Comparison of ENCODE assay signal across 21 cellular contexts in the genomic region with DNA sequence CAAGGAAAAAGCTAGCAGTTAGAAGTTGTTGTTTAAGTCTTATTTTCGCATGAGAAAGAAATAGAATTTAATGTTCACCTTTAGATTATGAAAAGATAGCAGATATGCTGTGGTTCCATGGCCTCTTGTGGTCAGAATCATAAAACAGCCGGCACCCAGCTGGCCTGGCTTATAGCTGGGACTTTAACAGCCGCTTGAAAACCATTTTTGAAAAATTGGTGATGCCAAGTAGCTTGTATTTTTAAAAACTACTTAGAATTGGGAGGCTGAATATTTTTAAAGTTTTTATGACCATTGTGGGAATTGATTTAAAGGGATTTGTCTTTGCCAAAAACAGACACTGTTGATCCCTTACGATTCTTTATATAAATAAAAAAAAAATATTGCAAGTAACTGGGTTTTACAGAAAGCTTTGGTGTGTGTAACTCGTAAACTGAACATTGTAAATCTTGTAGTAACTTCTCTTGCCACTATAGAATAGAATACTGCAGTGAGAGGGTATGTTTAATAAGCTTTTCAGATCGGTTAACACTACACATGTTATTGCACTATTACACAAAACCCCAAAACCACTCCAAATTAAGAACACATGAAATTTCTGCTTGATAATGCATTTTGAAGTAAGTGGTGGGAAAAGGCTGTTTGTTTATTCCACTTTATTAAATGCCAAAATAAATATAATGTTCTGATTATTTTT. TPM values are rescaled to one million over a fixed set of nuclear protein-coding genes. Genes with fewer than 3 reads are reported as not detected.
A peak's percentile ranks its signal among the peaks of the same experiment; 100 is the strongest.
DNase-seq lines count a peak whose midpoint lies in the region; TF ChIP-seq lines count a peak whose summit lies in the region.
"Had no signal": no experiment of that assay in that cellular context is flagged by ENCODE, and none has a peak within 500 bp of the region (broad histone marks: within the 10 kb centered on the region; RNA-seq: fewer than 3 reads in every experiment).

No MANE protein-coding gene starts in this region.

- TF ChIP-seq POLR2A in vagina (IDR thresholded peaks at IDR 0.05): no peak

- H3K36me3 Mint-ChIP-seq in brain: peaks cover 82% of the 10 kb centered on the region

- no peaks in the 10 kb centered on the region for H3K27me3 Mint-ChIP-seq in brain
- H3K27me3 Mint-ChIP-seq: activated naive CD8-positive, alpha-beta T cell; CD8-positive, alpha-beta memory T cell had no signal

- H3K4me1 ChIP-seq in muscle layer of colon (ENCODE audit: insufficient read depth, low read length) (peaks cover 73% of the 10 kb centered on the region), vagina (peaks cover 51% of the 10 kb centered on the region), A673 (ENCODE audit: insufficient read depth, low read length, poor library complexity, severe bottlenecking) (no peaks in the 10 kb centered on the region)

- H3K27me3 ChIP-seq in muscle layer of colon (ENCODE audit: control insufficient read depth in 1 of 2, insufficient read depth in 2 of 2, low read length in 2 of 2): no peaks in the 10 kb centered on the region
- no peaks in the 10 kb centered on the region for H3K27me3 ChIP-seq in vagina
- H3K27me3 ChIP-seq in A673 (replicated peaks; ENCODE audit: insufficient read depth, low read depth, low read length, poor library complexity): no peaks in the 10 kb centered on the region
- H3K27me3 ChIP-seq: dorsolateral prefrontal cortex, right atrium auricular region, stomach had no signal

- CTCF ChIA-PET in A673 (lab: Charles Lee): no interaction called here

- H3K9ac ChIP-seq in muscle layer of colon (ENCODE audit: low read length): no peak overlapping the region
- H3K9ac ChIP-seq: SK-N-SH had no signal

- no peaks in the 10 kb centered on the region for H3K9me3 ChIP-seq in muscle layer of colon (ENCODE audit: low read length)
- no peaks in the 10 kb centered on the region for H3K9me3 ChIP-seq in vagina
- H3K9me3 ChIP-seq in A673 (ENCODE audit: low read depth, low read length, poor library complexity, severe bottlenecking): no peaks in the 10 kb centered on the region
- H3K9me3 ChIP-seq: right atrium auricular region, SK-N-SH, stomach had no signal

- intact Hi-C loops in vagina (cut with DNase I) (no loop called here), A673 (cut with micrococcal nuclease; ENCODE audit: unreplicated experiment) (no loop called here)

- peak overlapping the region in 4 of 5 experiments; percentile 71 to 94 (median 90) for H3K27ac Mint-ChIP-seq in brain
- H3K27ac Mint-ChIP-seq: activated naive CD8-positive, alpha-beta T cell; activated T-helper 1 cell treated with anti-CD3 and anti-CD28 coated beads, Interleukin-12 subunit alpha, Interleukin-12 subunit beta, Interleukin-2, Interleukin-4 antibody, amounts not matched to agents 30 ng/mL and 10 ng/mL and 1 ng/mL, durations not matched to agents 14 hours and 24 hours and 36 hours; CD8-positive, alpha-beta memory T cell had no signal

- peaks cover 54% of the 10 kb centered on the region for H3K36me3 ChIP-seq in muscle layer of colon (ENCODE audit: insufficient read depth, low read length)
- H3K36me3 ChIP-seq in vagina: peaks cover 0 to 24% of the 10 kb centered on the region in 2 donors
- peaks cover 24% of the 10 kb centered on the region for H3K36me3 ChIP-seq in A673 (ENCODE audit: insufficient read depth, low read length, poor library complexity, severe bottlenecking)

- H3K4me1 Mint-ChIP-seq in brain: peaks cover 95% of the 10 kb centered on the region

- no peak overlapping the region for H3K4me3 ChIP-seq in muscle layer of colon (ENCODE audit: low read depth in 1 of 2, low read length in 2 of 2)
- no peak overlapping the region for H3K4me3 ChIP-seq in vagina
- H3K4me3 ChIP-seq in A673 (ENCODE audit: low read depth, low read length, poor library complexity, severe bottlenecking): no peak overlapping the region
- H3K4me3 ChIP-seq: right atrium auricular region, stomach had no signal

- DNase-seq in GM04504 (ENCODE audit: low read depth) (peak; percentile 44), vagina (ENCODE audit: extremely low spot score in 2 of 2) (no peak), medulla oblongata (ENCODE audit: extremely low spot score) (no peak), A673 (ENCODE audit: low spot score) (no peak), NCI-H526 treated with DMSO at 0.1 percent for 48 hours (lab: John Stamatoyannopoulos, UW) (no peak)
- DNase-seq: activated CD4-positive, alpha-beta T cell treated with anti-CD3 and anti-CD28 coated beads, Interleukin-2, amount 50 U/mL, for 1 hour; CD8-positive, alpha-beta memory T cell; dorsolateral prefrontal cortex; kidney glomerular epithelial cell; mammary epithelial cell; NCI-H1092 treated with DMSO at 0.1 percent for 48 hours; NCI-H2107; occipital lobe; SK-N-SH; stomach; T-helper 2 cell had no signal

- POLR2A ChIA-PET in A673 (lab: Charles Lee; ENCODE audit: low non-redundant PET): no interaction called here

- H3K27ac ChIP-seq in muscle layer of colon (ENCODE audit: low read depth, low read length) (peak overlapping the region; percentile 25), vagina (peak overlapping the region; percentile 34), A673 (ENCODE audit: low read depth, low read length, poor library complexity, severe bottlenecking) (no peak overlapping the region)
- H3K27ac ChIP-seq: right atrium auricular region had no signal

- no peak for TF ChIP-seq CTCF in brain (conservative IDR thresholded peaks at IDR 0.05)
- TF ChIP-seq CTCF in vagina (IDR thresholded peaks at IDR 0.05): no peak
- TF ChIP-seq CTCF in A673 (conservative IDR thresholded peaks at IDR 0.05; ENCODE audit: low read depth, low read length): no peak

- no peaks in the 10 kb centered on the region for H3K9me3 Mint-ChIP-seq in brain
- H3K9me3 Mint-ChIP-seq: activated T-helper 1 cell treated with anti-CD3 and anti-CD28 coated beads, Interleukin-12 subunit alpha, Interleukin-12 subunit beta, Interleukin-2, Interleukin-4 antibody, amounts not matched to agents 30 ng/mL and 10 ng/mL and 1 ng/mL, durations not matched to agents 14 hours and 24 hours and 36 hours had no signal

- no TSS peak for BruUV-seq in A673 (replicated peaks; lab: Mats Ljungman, UMichigan)

- peak overlapping the region in 4 of 5 experiments; percentile 51 to 95 (median 68) for H3K4me3 Mint-ChIP-seq in brain
- H3K4me3 Mint-ChIP-seq: activated naive CD8-positive, alpha-beta T cell; activated T-helper 1 cell treated with anti-CD3 and anti-CD28 coated beads, Interleukin-12 subunit alpha, Interleukin-12 subunit beta, Interleukin-2, Interleukin-4 antibody, amounts not matched to agents 30 ng/mL and 10 ng/mL and 1 ng/mL, durations not matched to agents 14 hours and 24 hours and 36 hours; CD8-positive, alpha-beta memory T cell had no signal

RNA-seq across cellular contexts. Expression of a gene that starts 6.6 kb away (rescaled TPM):
- polyA plus RNA-seq in brain (ENCODE audit: insufficient read depth, low read depth, low replicate concordance): 4.3 TPM
- total RNA-seq in vagina (35.8 TPM), A673 (2021) (2.1 and 3.6 TPM in 2 replicates)
